22 cellular contexts compared by ENCODE assay signal in genomic region chr3:33420966-33421365, GRCh38. TPM values are rescaled to one million over a fixed set of nuclear protein-coding genes. Genes with fewer than 3 reads are reported as not detected.
DNase-seq lines count a peak whose midpoint lies in the region; ATAC-seq and TF ChIP-seq lines count a peak whose summit lies in the region.
"Had no signal": no experiment of that assay in that cellular context is flagged by ENCODE, and none has a peak within 500 bp of the region (broad histone marks: within the 10 kb centered on the region; RNA-seq: fewer than 3 reads in every experiment).

No MANE protein-coding gene starts in this region.

- ATAC-seq in natural killer cell treated with Interleukin-12 subunit alpha and Interleukin-12 subunit beta and Interleukin-15 and Interleukin-18, amount 100 ng/mL, for 72 hours: no peak
- ATAC-seq in natural killer cell (no peak), GM19035 (IDR thresholded peaks at IDR 0.05; ENCODE audit: unreplicated experiment) (no peak)
- no peak for ATAC-seq in stimulated activated memory B cell treated with anti-CD40 and anti-IgM and Interleukin-4, amounts not matched to agents 10 μg/mL and 1 μg/mL and 100 μg/mL, for 72 hours

- H3K27ac Mint-ChIP-seq in natural killer cell treated with Interleukin-12 subunit alpha and Interleukin-12 subunit beta and Interleukin-15 and Interleukin-18, amount 100 ng/mL, for 72 hours: peak overlapping the region; percentile 25 to 39
- H3K27ac Mint-ChIP-seq in natural killer cell (peak overlapping the region in 1 of 2 donors; percentile 38), progenitor cell of endocrine pancreas (no peak overlapping the region)
- H3K27ac Mint-ChIP-seq in stimulated activated memory B cell treated with anti-CD40 and anti-IgM and Interleukin-4, amounts not matched to agents 10 μg/mL and 1 μg/mL and 100 μg/mL, for 72 hours: peak overlapping the region; percentile 46
- H3K27ac Mint-ChIP-seq: CD4-positive, alpha-beta T cell; nephron had no signal

- peaks cover 10% of the 10 kb centered on the region; the same call in 1 of the 2 replicates for H4K20me1 ChIP-seq in SK-N-SH (ENCODE audit: insufficient read depth)

- no peak overlapping the region for H3K9ac ChIP-seq in SK-N-SH

- H3K27me3 ChIP-seq in SK-N-SH (ENCODE audit: insufficient read depth): no peaks in the 10 kb centered on the region

- H3K9me3 Mint-ChIP-seq in natural killer cell treated with Interleukin-12 subunit alpha and Interleukin-12 subunit beta and Interleukin-15 and Interleukin-18, amount 100 ng/mL, for 72 hours: no peaks in the 10 kb centered on the region
- H3K9me3 Mint-ChIP-seq in natural killer cell (no peaks in the 10 kb centered on the region), progenitor cell of endocrine pancreas (ENCODE audit: low read depth) (no peaks in the 10 kb centered on the region)
- H3K9me3 Mint-ChIP-seq in stimulated activated memory B cell treated with anti-CD40 and anti-IgM and Interleukin-4, amounts not matched to agents 10 μg/mL and 1 μg/mL and 100 μg/mL, for 72 hours: no peaks in the 10 kb centered on the region
- H3K9me3 Mint-ChIP-seq: CD4-positive, alpha-beta T cell; central memory CD8-positive, alpha-beta T cell; nephron had no signal

- no peak overlapping the region for H2AFZ ChIP-seq in SK-N-SH (ENCODE audit: low read depth)

- peaks cover 97% of the 10 kb centered on the region for H3K79me2 ChIP-seq in SK-N-SH (ENCODE audit: insufficient read depth)

- TF ChIP-seq EP300 in SK-N-SH (IDR thresholded peaks at IDR 0.05; ENCODE audit: borderline replicate concordance in 1 of 2, low read depth in 1 of 2, low read length in 1 of 2): no peak

- H3K9me2 ChIP-seq in SK-N-SH: no peaks in the 10 kb centered on the region

- DNase-seq in natural killer cell treated with Interleukin-12 subunit alpha and Interleukin-12 subunit beta and Interleukin-15 and Interleukin-18, amount 100 ng/mL, for 72 hours (ENCODE audit: low spot score): no peak
- DNase-seq in natural killer cell (no peak), SK-N-SH (no peak), dermis blood vessel endothelial cell (peak; percentile 19), NK-92 (lab: John Stamatoyannopoulos, UW; ENCODE audit: unreplicated experiment) (no peak), progenitor cell of endocrine pancreas (ENCODE audit: low spot score, unreplicated experiment) (no peak)
- DNase-seq: activated CD4-positive, alpha-beta T cell treated with anti-CD3 and anti-CD28 coated beads, Interleukin-2, amount 50 U/mL, for 48 hours; activated naive CD4-positive, alpha-beta T cell treated with Interleukin-2 at 50 U/mL for 16 hours; amniotic stem cell; CD4-positive, alpha-beta T cell; DMS53; effector CD8-positive, alpha-beta T cell; NCI-H1105 treated with DMSO at 0.1 percent for 48 hours; NCI-H2081; NCI-H524 treated with DMSO at 0.1 percent for 48 hours; Right ventricle myocardium superior; stimulated activated naive CD4-positive, alpha-beta T cell had no signal

- H3K27me3 Mint-ChIP-seq in natural killer cell treated with Interleukin-12 subunit alpha and Interleukin-12 subunit beta and Interleukin-15 and Interleukin-18, amount 100 ng/mL, for 72 hours: no peaks in the 10 kb centered on the region
- no peaks in the 10 kb centered on the region for H3K27me3 Mint-ChIP-seq in natural killer cell (ENCODE audit: low read depth in 2 of 2)
- no peaks in the 10 kb centered on the region for H3K27me3 Mint-ChIP-seq in stimulated activated memory B cell treated with anti-CD40 and anti-IgM and Interleukin-4, amounts not matched to agents 10 μg/mL and 1 μg/mL and 100 μg/mL, for 72 hours
- H3K27me3 Mint-ChIP-seq in progenitor cell of endocrine pancreas: no peaks in the 10 kb centered on the region
- H3K27me3 Mint-ChIP-seq: CD4-positive, alpha-beta T cell; central memory CD8-positive, alpha-beta T cell had no signal

- H3K4me3 Mint-ChIP-seq in natural killer cell treated with Interleukin-12 subunit alpha and Interleukin-12 subunit beta and Interleukin-15 and Interleukin-18, amount 100 ng/mL, for 72 hours: no peak overlapping the region
- H3K4me3 Mint-ChIP-seq in natural killer cell (no peak overlapping the region), progenitor cell of endocrine pancreas (ENCODE audit: low read depth) (no peak overlapping the region)
- no peak overlapping the region for H3K4me3 Mint-ChIP-seq in stimulated activated memory B cell treated with anti-CD40 and anti-IgM and Interleukin-4, amounts not matched to agents 10 μg/mL and 1 μg/mL and 100 μg/mL, for 72 hours
- H3K4me3 Mint-ChIP-seq: CD4-positive, alpha-beta T cell; central memory CD8-positive, alpha-beta T cell; nephron had no signal

- peaks cover 0 to 11% of the 10 kb centered on the region in 2 experiments; a peak in 1 of 4 replicates for H3K4me1 ChIP-seq in SK-N-SH (ENCODE audit: control insufficient read depth in 1 of 2, insufficient read depth in 2 of 2, low read depth in 1 of 2, low read length in 1 of 2)

- intact Hi-C loops in natural killer cell (cut with micrococcal nuclease): no loop called here

- POLR2A ChIA-PET in SK-N-SH (lab: Yijun Ruan, JAX): no interaction called here

- peaks cover 20 to 27% of the 10 kb centered on the region in 2 donors for H3K4me1 Mint-ChIP-seq in natural killer cell treated with Interleukin-12 subunit alpha and Interleukin-12 subunit beta and Interleukin-15 and Interleukin-18, amount 100 ng/mL, for 72 hours (ENCODE audit: low read depth in 2 of 2)
- H3K4me1 Mint-ChIP-seq in natural killer cell (peaks cover 13 to 15% of the 10 kb centered on the region in 2 donors), progenitor cell of endocrine pancreas (ENCODE audit: low read depth) (no peaks in the 10 kb centered on the region)
- H3K4me1 Mint-ChIP-seq in stimulated activated memory B cell treated with anti-CD40 and anti-IgM and Interleukin-4, amounts not matched to agents 10 μg/mL and 1 μg/mL and 100 μg/mL, for 72 hours: peaks cover 21% of the 10 kb centered on the region

- H3K36me3 Mint-ChIP-seq in natural killer cell treated with Interleukin-12 subunit alpha and Interleukin-12 subunit beta and Interleukin-15 and Interleukin-18, amount 100 ng/mL, for 72 hours: peaks cover 19% of the 10 kb centered on the region
- H3K36me3 Mint-ChIP-seq in natural killer cell (peaks cover 7% of the 10 kb centered on the region), progenitor cell of endocrine pancreas (ENCODE audit: insufficient read depth) (peaks cover 27% of the 10 kb centered on the region)
- H3K36me3 Mint-ChIP-seq in stimulated activated memory B cell treated with anti-CD40 and anti-IgM and Interleukin-4, amounts not matched to agents 10 μg/mL and 1 μg/mL and 100 μg/mL, for 72 hours: peaks cover 63% of the 10 kb centered on the region

- no peak overlapping the region for H3K27ac ChIP-seq in SK-N-SH (ENCODE audit: low read depth in 2 of 2, low read length in 1 of 2)

- no peak overlapping the region for H3K4me2 ChIP-seq in SK-N-SH

- no peaks in the 10 kb centered on the region for H3K9me3 ChIP-seq in SK-N-SH
- H3K9me3 ChIP-seq: HAP-1 had no signal

- CTCF ChIA-PET in SK-N-SH (lab: Yijun Ruan, JAX): interaction anchor here (0.6 to 1.0 kb wide), 2 partner anchors 26 to 114 kb away, joined by 3 read pairs; no protein-coding TSS in a partner anchor

- 90% methylated on average over 2 of the region's 2 CpGs for WGBS in SK-N-SH (ENCODE audit: low lambda C conversion rate)

- TF ChIP-seq CTCF in natural killer cell (IDR thresholded peaks at IDR 0.05) (no peak), SK-N-SH (IDR thresholded peaks at IDR 0.05) (peak; percentile 11; the same call in 1 of the 2 replicates), progenitor cell of endocrine pancreas (IDR thresholded peaks at IDR 0.05; ENCODE audit: unreplicated experiment) (no peak)

- TF ChIP-seq RAD21 in SK-N-SH (IDR thresholded peaks at IDR 0.05; ENCODE audit: low read length): no peak

- no peak overlapping the region for H3K4me3 ChIP-seq in SK-N-SH (ENCODE audit: low read depth in 2 of 2, low read length in 1 of 2)
- H3K4me3 ChIP-seq: HAP-1 had no signal

- H3F3A ChIP-seq in SK-N-SH (replicated peaks; ENCODE audit: insufficient read depth): no peaks in the 10 kb centered on the region

- H3K36me3 ChIP-seq in SK-N-SH (replicated peaks in 1 of 2; ENCODE audit: control insufficient read depth in 1 of 2, insufficient read depth in 2 of 2, low read length in 1 of 2): peaks cover 17 to 77% of the 10 kb centered on the region in 2 experiments

TF ChIP-seq in SK-N-SH, 30 proteins besides CTCF, POLR2A, EP300 and RAD21 (continues in another document):
- no peak for TF ChIP-seq YY1 (IDR thresholded peaks at IDR 0.05; ENCODE audit: low read depth)
- no peak for TF ChIP-seq FOSL2 (IDR thresholded peaks at IDR 0.05; ENCODE audit: borderline replicate concordance, low read depth)
- no peak for TF ChIP-seq IRF3 (IDR thresholded peaks at IDR 0.05; ENCODE audit: low read depth, low read length)
- no peak for TF ChIP-seq GATA2 (CRISPR knock-in tag; IDR thresholded peaks at IDR 0.05)
- no peak for TF ChIP-seq TEAD4 (IDR thresholded peaks at IDR 0.05; ENCODE audit: borderline replicate concordance, insufficient read depth)
- no peak for TF ChIP-seq ELF1 (IDR thresholded peaks at IDR 0.05)
- no peak for TF ChIP-seq EZH2phosphoT487 (IDR thresholded peaks at IDR 0.05; ENCODE audit: borderline replicate concordance, low read depth)
- TF ChIP-seq NRF1 (IDR thresholded peaks at IDR 0.05; ENCODE audit: low read depth, low read length): no peak
- no peak for TF ChIP-seq GABPA (IDR thresholded peaks at IDR 0.05; ENCODE audit: low read depth)
- no peak for TF ChIP-seq TAF1 (IDR thresholded peaks at IDR 0.05; ENCODE audit: borderline replicate concordance, low read depth, low read length)

RNA-seq across cellular contexts. Expression of gene UBP1, which starts 19.2 kb away (rescaled TPM):
- 100 to 1,000 TPM in 1 of 2 donors, 10 to 100 TPM in 1; 88.8 to 131 TPM for total RNA-seq in natural killer cell treated with Interleukin-12 subunit alpha and Interleukin-12 subunit beta and Interleukin-15 and Interleukin-18, amount 100 ng/mL, for 72 hours
- total RNA-seq in natural killer cell (10 to 100 TPM; 70.3 to 78.4 (median 76.7) TPM), dermis blood vessel endothelial cell (47.6 and 81.5 TPM in 2 replicates), progenitor cell of endocrine pancreas (78.1 and 86.7 TPM in 2 replicates)
- 45.5 and 64.0 TPM in 2 replicates for polyA plus RNA-seq in SK-N-SH (2012; rRNA removed)
- polyA plus RNA-seq in SK-N-SH (2012; cell fraction: cytosol; rRNA removed): 52.7 and 57.3 TPM in 2 replicates
- 124 and 195 TPM in 2 replicates for polyA plus RNA-seq in SK-N-SH (2012; cell fraction: nucleus; rRNA removed)
